In genomic region chr13:51006067-51006800, GRCh38 we compare ENCODE assay signal across 1 cellular context.
A peak's percentile ranks its signal among the peaks of the same experiment; 100 is the strongest.
TF ChIP-seq lines count a peak whose summit lies in the region.

No MANE protein-coding gene starts in this region.

TF ChIP-seq in HepG2, 621 proteins besides CTCF, POLR2A, EP300 and RAD21 (continued from another document):
- TF ChIP-seq, protein P1, sequence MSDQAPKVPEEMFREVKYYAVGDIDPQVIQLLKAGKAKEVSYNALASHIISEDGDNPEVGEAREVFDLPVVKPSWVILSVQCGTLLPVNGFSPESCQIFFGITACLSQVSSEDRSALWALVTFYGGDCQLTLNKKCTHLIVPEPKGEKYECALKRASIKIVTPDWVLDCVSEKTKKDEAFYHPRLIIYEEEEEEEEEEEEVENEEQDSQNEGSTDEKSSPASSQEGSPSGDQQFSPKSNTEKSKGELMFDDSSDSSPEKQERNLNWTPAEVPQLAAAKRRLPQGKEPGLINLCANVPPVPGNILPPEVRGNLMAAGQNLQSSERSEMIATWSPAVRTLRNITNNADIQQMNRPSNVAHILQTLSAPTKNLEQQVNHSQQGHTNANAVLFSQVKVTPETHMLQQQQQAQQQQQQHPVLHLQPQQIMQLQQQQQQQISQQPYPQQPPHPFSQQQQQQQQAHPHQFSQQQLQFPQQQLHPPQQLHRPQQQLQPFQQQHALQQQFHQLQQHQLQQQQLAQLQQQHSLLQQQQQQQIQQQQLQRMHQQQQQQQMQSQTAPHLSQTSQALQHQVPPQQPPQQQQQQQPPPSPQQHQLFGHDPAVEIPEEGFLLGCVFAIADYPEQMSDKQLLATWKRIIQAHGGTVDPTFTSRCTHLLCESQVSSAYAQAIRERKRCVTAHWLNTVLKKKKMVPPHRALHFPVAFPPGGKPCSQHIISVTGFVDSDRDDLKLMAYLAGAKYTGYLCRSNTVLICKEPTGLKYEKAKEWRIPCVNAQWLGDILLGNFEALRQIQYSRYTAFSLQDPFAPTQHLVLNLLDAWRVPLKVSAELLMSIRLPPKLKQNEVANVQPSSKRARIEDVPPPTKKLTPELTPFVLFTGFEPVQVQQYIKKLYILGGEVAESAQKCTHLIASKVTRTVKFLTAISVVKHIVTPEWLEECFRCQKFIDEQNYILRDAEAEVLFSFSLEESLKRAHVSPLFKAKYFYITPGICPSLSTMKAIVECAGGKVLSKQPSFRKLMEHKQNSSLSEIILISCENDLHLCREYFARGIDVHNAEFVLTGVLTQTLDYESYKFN (CRISPR knock-in tag; conservative IDR thresholded peaks at IDR 0.05) = peak; percentile 75
- TF ChIP-seq NAIF1 (CRISPR knock-in tag; IDR thresholded peaks at IDR 0.05; ENCODE audit: borderline replicate concordance) (no peak), FOXP1 (IDR thresholded peaks at IDR 0.05) (no peak), FOXP1 (CRISPR knock-in tag; IDR thresholded peaks at IDR 0.05) (no peak), FOXA3 (CRISPR knock-in tag; IDR thresholded peaks at IDR 0.05) (peak; percentile 81), KLF16 (CRISPR knock-in tag; IDR thresholded peaks at IDR 0.05) (no peak), ZNF44 (CRISPR knock-in tag; IDR thresholded peaks at IDR 0.05) (no peak), ASH2L (IDR thresholded peaks at IDR 0.05; ENCODE audit: insufficient read length, low read depth, low read length) (peak; percentile 65), KDM6A (CRISPR knock-in tag; IDR thresholded peaks at IDR 0.05; ENCODE audit: low read depth) (peak; percentile 47; the same call in 1 of the 2 replicates), GATAD2A (CRISPR knock-in tag; IDR thresholded peaks at IDR 0.05) (0 out of 2 replicates have a peak, but pooled peaks have one; percentile 32), HNF4A (CRISPR knock-in tag; IDR thresholded peaks at IDR 0.05) (peak; percentile 71; the same call in 1 of the 2 replicates), ZNF160 (CRISPR knock-in tag; IDR thresholded peaks at IDR 0.05) (no peak), TOE1 (CRISPR knock-in tag; IDR thresholded peaks at IDR 0.05) (no peak), CCAR2 (optimal IDR thresholded peaks at IDR 0.05; ENCODE audit: low read depth, low read length) (no peak), ZNF7 (CRISPR knock-in tag; IDR thresholded peaks at IDR 0.05) (no peak)
